Comparison of ENCODE assay signal across 1 cellular context in genomic region chr19:55487884-55488687, GRCh38.
TF ChIP-seq lines count a peak whose summit lies in the region.

Gene SSC5D (plus strand): TSS chr19:55488436. CDS start chr19:55488590, 154 bp downstream.

TF ChIP-seq in IMR-90, 13 proteins besides CTCF, POLR2A, EP300 and RAD21:
- no peak for TF ChIP-seq CHD1 (IDR thresholded peaks at IDR 0.05; ENCODE audit: low read depth, low read length)
- TF ChIP-seq MXI1 (IDR thresholded peaks at IDR 0.05; ENCODE audit: borderline replicate concordance, low read depth, low read length): no peak
- TF ChIP-seq RFX5 (IDR thresholded peaks at IDR 0.05; ENCODE audit: low read depth, low read length): no peak
- TF ChIP-seq SMC3 (IDR thresholded peaks at IDR 0.05; ENCODE audit: low read depth, low read length): no peak
- no peak for TF ChIP-seq ELK1 (IDR thresholded peaks at IDR 0.05; ENCODE audit: borderline replicate concordance, low read depth, low read length)
- no peak for TF ChIP-seq BHLHE40 (IDR thresholded peaks at IDR 0.05; ENCODE audit: low read depth, low read length)
- TF ChIP-seq CEBPB (IDR thresholded peaks at IDR 0.05; ENCODE audit: low read depth, low read length): no peak
